13 cellular contexts compared by ENCODE assay signal in the genomic region with DNA sequence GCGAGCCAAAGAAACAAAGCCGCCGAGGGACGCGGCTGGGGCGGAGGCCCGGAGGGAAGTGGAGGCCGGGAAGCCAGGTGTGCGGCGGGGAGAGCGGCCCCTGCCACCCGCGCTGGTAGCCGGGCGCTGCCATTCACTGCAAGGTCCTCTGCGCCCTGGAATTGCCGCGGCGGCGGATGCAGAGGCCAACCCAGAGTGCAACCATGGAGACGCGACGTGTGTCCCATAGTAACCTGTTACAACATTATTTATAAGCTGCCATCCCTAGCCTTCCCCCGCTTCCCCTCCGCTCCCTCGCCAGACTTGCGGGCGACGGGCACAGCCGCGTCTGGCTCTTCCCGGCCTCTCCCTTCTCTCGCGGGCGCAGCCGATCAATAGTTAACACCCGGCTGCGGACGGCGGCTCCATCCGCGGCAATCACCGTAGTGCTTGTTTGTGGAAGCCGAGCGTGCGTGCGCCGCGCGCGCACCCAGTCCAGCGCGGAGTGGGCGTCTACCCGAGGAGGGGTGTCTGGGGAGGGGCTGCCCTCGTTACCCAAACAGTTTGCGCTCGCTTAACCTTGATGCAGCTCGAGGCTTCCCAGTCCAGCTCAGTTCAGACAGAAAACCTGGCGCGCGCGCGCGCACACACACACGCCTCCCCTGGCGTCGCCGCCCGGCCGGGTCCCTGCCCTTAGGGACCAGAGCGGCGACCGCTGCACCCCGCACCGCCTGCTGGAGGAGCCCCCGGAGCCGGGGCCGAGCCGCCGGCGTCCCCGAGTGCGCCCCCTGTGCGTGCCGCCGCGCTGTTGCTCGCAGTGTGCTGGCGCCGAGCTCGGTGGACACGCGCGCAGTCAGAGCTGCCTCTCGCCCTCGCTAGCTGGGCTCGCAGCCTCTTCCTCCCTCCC.
A peak's percentile ranks its signal among the peaks of the same experiment; 100 is the strongest.
DNase-seq lines count a peak whose midpoint lies in the region; ATAC-seq and TF ChIP-seq lines count a peak whose summit lies in the region.
"Had no signal": no experiment of that assay in that cellular context is flagged by ENCODE, and none has a peak within 500 bp of the region (broad histone marks: within the 10 kb centered on the region; RNA-seq: fewer than 3 reads in every experiment).

No MANE protein-coding gene starts in this region.

- H3K79me2 ChIP-seq in neural progenitor cell (ENCODE audit: low read depth), result no peaks in the 10 kb centered on the region

- DNase-seq in D341Med (ENCODE audit: low spot score) (peak; percentile 51), NCI-H345 (lab: John Stamatoyannopoulos, UW) (peak; percentile 87), endothelial cell (ENCODE audit: low spot score) (peak; percentile 22), neural progenitor cell (ENCODE audit: low spot score) (peak; percentile 78), progenitor cell of endocrine pancreas (ENCODE audit: low spot score, unreplicated experiment) (no peak), ACHN (no peak)
- DNase-seq: activated CD8-positive, alpha-beta memory T cell treated with anti-CD3 and anti-CD28 coated beads for 24 hours; activated naive CD8-positive, alpha-beta T cell treated with anti-CD3 and anti-CD28 coated beads, Interleukin-2, amount 10 ng/mL, durations not matched to agents 7 days and 5 days; NCI-H2171 treated with DMSO at 0.1 percent for 48 hours had no signal

- peak overlapping the region; percentile 56 for H3K4me3 ChIP-seq in neural progenitor cell

- no peaks in the 10 kb centered on the region for H3K9me3 ChIP-seq in neural progenitor cell (ENCODE audit: low read depth)

- peaks cover 66% of the 10 kb centered on the region for H3K27me3 ChIP-seq in neural progenitor cell

- no peaks in the 10 kb centered on the region for H3F3A ChIP-seq in neural progenitor cell (ENCODE audit: low read depth)

- H3K36me3 ChIP-seq in neural progenitor cell, result no peaks in the 10 kb centered on the region

- peak; percentile 18 for TF ChIP-seq CTCF in endothelial cell (IDR thresholded peaks at IDR 0.05; ENCODE audit: unreplicated experiment)
- TF ChIP-seq CTCF in neural progenitor cell (IDR thresholded peaks at IDR 0.05), result peak; percentile 66
- no peak for TF ChIP-seq CTCF in progenitor cell of endocrine pancreas (IDR thresholded peaks at IDR 0.05; ENCODE audit: unreplicated experiment)

- in situ Hi-C loops in ACHN (cut with HindIII; ENCODE audit: low pct_ligation_motif_present, low pct_unique_long_range_greater_than_20kb, low sequenced_read_pairs), result no loop called here

- peaks cover 11% of the 10 kb centered on the region for H3K36me3 Mint-ChIP-seq in endothelial cell (ENCODE audit: low read depth, unreplicated experiment)
- no peaks in the 10 kb centered on the region for H3K36me3 Mint-ChIP-seq in neural progenitor cell
- peaks cover 1% of the 10 kb centered on the region for H3K36me3 Mint-ChIP-seq in progenitor cell of endocrine pancreas (ENCODE audit: insufficient read depth)

- no peak overlapping the region for H3K27ac ChIP-seq in neural progenitor cell

- H3K27me3 Mint-ChIP-seq in endothelial cell (ENCODE audit: unreplicated experiment) (peaks cover 11% of the 10 kb centered on the region), neural progenitor cell (ENCODE audit: insufficient read depth, low read depth) (peaks cover 32% of the 10 kb centered on the region), progenitor cell of endocrine pancreas (no peaks in the 10 kb centered on the region)

- H3K27ac Mint-ChIP-seq in endothelial cell (ENCODE audit: unreplicated experiment), result no peak overlapping the region
- H3K27ac Mint-ChIP-seq in neural progenitor cell, result no peak overlapping the region
- H3K27ac Mint-ChIP-seq in progenitor cell of endocrine pancreas, result no peak overlapping the region
- H3K27ac Mint-ChIP-seq: B cell, memory B cell had no signal

- no peak overlapping the region for H3K9ac ChIP-seq in neural progenitor cell

- H3K4me3 Mint-ChIP-seq in endothelial cell (ENCODE audit: unreplicated experiment) (peak overlapping the region; percentile 76), neural progenitor cell (peak overlapping the region; percentile 80), progenitor cell of endocrine pancreas (ENCODE audit: low read depth) (no peak overlapping the region)
- H3K4me3 Mint-ChIP-seq: activated naive CD8-positive, alpha-beta T cell treated with anti-CD3 and anti-CD28 coated beads, Interleukin-2, amount 10 ng/mL, durations not matched to agents 7 days and 5 days; B cell; memory B cell had no signal

- peak overlapping the region; percentile 64 for H2AFZ ChIP-seq in neural progenitor cell (replicated peaks)

- H3K4me1 Mint-ChIP-seq in endothelial cell (ENCODE audit: unreplicated experiment) (peaks cover 2% of the 10 kb centered on the region), neural progenitor cell (peaks cover 5% of the 10 kb centered on the region), progenitor cell of endocrine pancreas (ENCODE audit: low read depth) (no peaks in the 10 kb centered on the region)
- H3K4me1 Mint-ChIP-seq: activated naive CD8-positive, alpha-beta T cell treated with anti-CD3 and anti-CD28 coated beads, Interleukin-2, amount 10 ng/mL, durations not matched to agents 7 days and 5 days; B cell; memory B cell had no signal

- H4K20me1 ChIP-seq in neural progenitor cell (ENCODE audit: low read depth), result no peaks in the 10 kb centered on the region

- H3K4me2 ChIP-seq in neural progenitor cell, result peak overlapping the region; percentile 87

- peaks cover 3% of the 10 kb centered on the region for H3K4me1 ChIP-seq in neural progenitor cell

- ATAC-seq in HG02885 (IDR thresholded peaks at IDR 0.05; ENCODE audit: poor library complexity, unreplicated experiment) (no peak), GM18520 (IDR thresholded peaks at IDR 0.05; ENCODE audit: unreplicated experiment) (no peak)

- H3K9me3 Mint-ChIP-seq in endothelial cell (ENCODE audit: unreplicated experiment) (peaks cover 20% of the 10 kb centered on the region), neural progenitor cell (peaks cover 26% of the 10 kb centered on the region), progenitor cell of endocrine pancreas (ENCODE audit: low read depth) (peaks cover 31% of the 10 kb centered on the region)

Comparison
In these comparisons a context has a peak if more than half of its experiments do, and no peak if none do; other contexts are left out.
1. DNase-seq: peak in D341Med (single experiment), NCI-H345 (single experiment), endothelial cell (single experiment) and neural progenitor cell (single experiment); none in progenitor cell of endocrine pancreas (single experiment) and ACHN (single experiment).